ENCODE assay signal across 18 cellular contexts in genomic region chr5:173932695-173933139, GRCh38. TPM values are rescaled to one million over a fixed set of nuclear protein-coding genes. Genes with fewer than 3 reads are reported as not detected.
"Had no signal": no experiment of that assay in that cellular context is flagged by ENCODE, and none has a peak within 500 bp of the region (broad histone marks: within the 10 kb centered on the region; RNA-seq: fewer than 3 reads in every experiment).

No MANE protein-coding gene starts in this region.

- H3K4me3 ChIP-seq: gastroesophageal sphincter, mucosa of descending colon, tibial artery, uterus had no signal

- DNase-seq: activated CD4-positive, alpha-beta T cell treated with anti-CD3 and anti-CD28 coated beads, Interleukin-2, amount 10 ng/mL, durations not matched to agents 7 days and 5 days; activated CD4-positive, CD25-positive, alpha-beta regulatory T cell; activated CD8-positive, alpha-beta memory T cell treated with anti-CD3 and anti-CD28 coated beads for 24 hours; activated naive CD4-positive, alpha-beta T cell treated with anti-CD3 and anti-CD28 coated beads for 36 hours; central memory CD4-positive, alpha-beta T cell; cortex of kidney; effector memory CD4-positive, alpha-beta T cell; hippocampal formation; mammary epithelial cell; mucosa of descending colon; occipital lobe; T-helper 2 cell; tibial artery; uterus had no signal

- H3K4me1 ChIP-seq: uterus had no signal

- H3K27me3 ChIP-seq: gastroesophageal sphincter, tibial artery, uterus had no signal

- H3K36me3 ChIP-seq: gastroesophageal sphincter, tibial artery, uterus had no signal

- ATAC-seq: gastroesophageal sphincter; mucosa of descending colon; natural killer cell treated with Interleukin-12 subunit alpha and Interleukin-12 subunit beta and Interleukin-15 and Interleukin-18, amount 100 ng/mL, for 72 hours; stimulated activated effector memory CD8-positive, alpha-beta T cell treated with anti-CD3 and anti-CD28 coated beads, Interleukin-12 subunit alpha, Interleukin-12 subunit beta, amount 100 ng/mL, for 72 hours had no signal

- H3K27ac ChIP-seq: epithelial cell of prostate, gastroesophageal sphincter, tibial artery, uterus had no signal

- H3K9me3 ChIP-seq: gastroesophageal sphincter, mucosa of descending colon, tibial artery, uterus had no signal

RNA-seq across cellular contexts. Expression of gene C5orf47, which starts 56.3 kb away (rescaled TPM):
- total RNA-seq: activated CD4-positive, alpha-beta T cell treated with anti-CD3 and anti-CD28 coated beads, Interleukin-2, amount 10 ng/mL, durations not matched to agents 7 days and 5 days; activated naive CD4-positive, alpha-beta T cell treated with anti-CD3 and anti-CD28 coated beads for 36 hours; gastroesophageal sphincter; mammary epithelial cell; mucosa of descending colon; natural killer cell treated with Interleukin-12 subunit alpha and Interleukin-12 subunit beta and Interleukin-15 and Interleukin-18, amount 100 ng/mL, for 72 hours had no signal
